In the genomic region with DNA sequence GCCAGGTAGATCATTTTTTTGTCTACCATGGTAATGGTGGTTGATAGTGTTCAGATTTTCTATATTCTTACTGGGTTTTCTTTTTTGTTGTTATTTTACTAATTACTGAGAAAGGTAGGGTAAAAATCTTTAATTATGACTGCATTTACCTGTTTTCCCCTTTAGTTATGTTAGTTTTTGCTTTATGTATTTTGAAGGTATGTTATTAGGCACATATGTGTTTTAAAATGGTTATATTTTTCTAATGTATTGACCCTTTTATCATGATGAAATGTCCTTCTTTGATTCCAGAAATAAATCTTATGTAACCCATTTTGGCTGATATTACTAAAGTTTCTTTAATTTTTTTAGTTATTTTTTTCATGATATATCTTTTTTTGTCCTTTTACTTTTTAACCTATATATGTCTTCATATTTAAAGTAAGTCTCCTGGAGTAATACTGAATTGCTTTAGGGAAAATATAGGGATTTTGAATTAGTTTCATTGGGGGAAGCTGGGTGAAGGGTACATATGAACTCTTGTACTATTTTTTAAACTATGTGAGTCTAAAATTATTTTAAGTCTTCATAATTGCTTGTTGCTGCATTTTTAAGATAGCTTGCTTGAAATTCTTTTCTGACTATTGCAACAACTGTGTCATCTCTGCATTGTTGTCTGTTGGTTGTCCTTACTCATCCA, we compare ENCODE assay signal across 19 cellular contexts.
"Had no signal": no experiment of that assay in that cellular context is flagged by ENCODE, and none has a peak within 500 bp of the region (broad histone marks: within the 10 kb centered on the region; RNA-seq: fewer than 3 reads in every experiment).

No MANE protein-coding gene starts in this region.

- H3K36me3 ChIP-seq: uterus had no signal

- H3K4me3 ChIP-seq: coronary artery, esophagus squamous epithelium, lower lobe of right lung, spleen, tibial nerve, uterus had no signal

- DNase-seq: activated B cell treated with CpG ODN at 0.5 μM for 24 hours; activated CD4-positive, alpha-beta memory T cell treated with anti-CD3 and anti-CD28 coated beads for 36 hours; activated CD4-positive, alpha-beta T cell treated with anti-CD3 and anti-CD28 coated beads for 4 hours; activated naive CD4-positive, alpha-beta T cell treated with Interleukin-2 at 50 U/mL for 16 hours; activated T-cell treated with anti-CD3 and anti-CD28 coated beads for 4 hours; anterior cingulate cortex; central memory CD4-positive, alpha-beta T cell; esophagus squamous epithelium; foreskin fibroblast; hippocampal formation; islet precursor cell; lower lobe of right lung; spleen; stimulated activated naive CD4-positive, alpha-beta T cell; T-helper 1 cell; T-helper 9 cell; uterus had no signal

- H3K27ac ChIP-seq: coronary artery, esophagus squamous epithelium, lower lobe of right lung, spleen, tibial nerve, uterus had no signal

- H3K4me1 ChIP-seq: esophagus squamous epithelium, lower lobe of right lung, spleen, tibial nerve, uterus had no signal

- H3K27me3 ChIP-seq: esophagus squamous epithelium, spleen, tibial nerve, uterus had no signal
